14 cellular contexts compared by ENCODE assay signal in genomic region chr9:88530051-88530450, GRCh38. TPM values are rescaled to one million over a fixed set of nuclear protein-coding genes. Genes with fewer than 3 reads are reported as not detected.
DNase-seq lines count a peak whose midpoint lies in the region; ATAC-seq, FAIRE-seq and TF ChIP-seq lines count a peak whose summit lies in the region.
"Had no signal": no experiment of that assay in that cellular context is flagged by ENCODE, and none has a peak within 500 bp of the region (broad histone marks: within the 10 kb centered on the region; RNA-seq: fewer than 3 reads in every experiment).

No MANE protein-coding gene starts in this region.

- no peak overlapping the region for H3K27ac Mint-ChIP-seq in activated T-helper 2 cell treated with anti-CD3 and anti-CD28 coated beads, Interferon-gamma antibody, Interleukin-2, Interleukin-4, amounts not matched to agents 10 μg/mL and 5 μg/mL and 100 μg/mL, durations not matched to agents 14 hours and 24 hours and 36 hours
- H3K27ac Mint-ChIP-seq: activated naive CD4-positive, alpha-beta T cell treated with anti-CD3 and anti-CD28 coated beads for 36 hours had no signal

- intact Hi-C loops in activated T-helper 2 cell treated with anti-CD3 and anti-CD28 coated beads, Interferon-gamma antibody, Interleukin-2, Interleukin-4, amounts not matched to agents 10 μg/mL and 5 μg/mL and 100 μg/mL, durations not matched to agents 14 hours and 24 hours and 36 hours (cut with micrococcal nuclease): no loop called here

- H3K9me1 ChIP-seq in keratinocyte (ENCODE audit: control insufficient read depth, extremely low read depth, insufficient read depth, low read length): no peaks in the 10 kb centered on the region

- H3K9ac ChIP-seq in keratinocyte (ENCODE audit: control insufficient read depth, extremely low read depth, insufficient read depth, low read length): no peak overlapping the region

- peaks cover 11% of the 10 kb centered on the region for H3K4me1 ChIP-seq in keratinocyte (ENCODE audit: control insufficient read depth, extremely low read depth, insufficient read depth, low read length)

- no peak overlapping the region for H3K27ac ChIP-seq in keratinocyte (ENCODE audit: control insufficient read depth, insufficient read depth, low read length)

- no peak for TF ChIP-seq CTCF in keratinocyte (optimal IDR thresholded peaks at IDR 0.05 in 1 of 3, IDR thresholded peaks at IDR 0.05 in 1 of 3, conservative IDR thresholded peaks at IDR 0.05 in 1 of 3; ENCODE audit: extremely low read depth in 1 of 3, insufficient read depth in 2 of 3, low read length in 3 of 3)

- H3K27me3 Mint-ChIP-seq in activated T-helper 2 cell treated with anti-CD3 and anti-CD28 coated beads, Interferon-gamma antibody, Interleukin-2, Interleukin-4, amounts not matched to agents 10 μg/mL and 5 μg/mL and 100 μg/mL, durations not matched to agents 14 hours and 24 hours and 36 hours (ENCODE audit: low read depth): peaks cover 42% of the 10 kb centered on the region

- H3K4me1 Mint-ChIP-seq in activated T-helper 2 cell treated with anti-CD3 and anti-CD28 coated beads, Interferon-gamma antibody, Interleukin-2, Interleukin-4, amounts not matched to agents 10 μg/mL and 5 μg/mL and 100 μg/mL, durations not matched to agents 14 hours and 24 hours and 36 hours (ENCODE audit: low read depth): no peaks in the 10 kb centered on the region

- H3K4me2 ChIP-seq in keratinocyte (ENCODE audit: control insufficient read depth, extremely low read depth, insufficient read depth, low read depth, low read length): no peak overlapping the region

- H3K27me3 ChIP-seq in keratinocyte (ENCODE audit: control insufficient read depth, extremely low read depth, insufficient read depth, low read length): no peaks in the 10 kb centered on the region

- no peaks in the 10 kb centered on the region for H3K36me3 ChIP-seq in keratinocyte (ENCODE audit: control insufficient read depth in 2 of 2, extremely low read depth in 1 of 2, insufficient read depth in 2 of 2, low read length in 2 of 2)
- H3K36me3 ChIP-seq: HAP-1 had no signal

- no peaks in the 10 kb centered on the region for H3K79me2 ChIP-seq in keratinocyte (ENCODE audit: control insufficient read depth, insufficient read depth, low read length)

- H3K4me3 ChIP-seq in keratinocyte (ENCODE audit: control insufficient read depth in 2 of 3, extremely low read depth in 1 of 3, insufficient read depth in 2 of 3, low read depth in 1 of 3, low read length in 3 of 3): no peak overlapping the region
- H3K4me3 ChIP-seq: HAP-1 had no signal

- H3K36me3 Mint-ChIP-seq in activated T-helper 2 cell treated with anti-CD3 and anti-CD28 coated beads, Interferon-gamma antibody, Interleukin-2, Interleukin-4, amounts not matched to agents 10 μg/mL and 5 μg/mL and 100 μg/mL, durations not matched to agents 14 hours and 24 hours and 36 hours (ENCODE audit: low read depth): peaks cover 2% of the 10 kb centered on the region

- no peak for ATAC-seq in GM21737 (IDR thresholded peaks at IDR 0.05; ENCODE audit: unreplicated experiment)
- no peak for ATAC-seq in HG03432 (IDR thresholded peaks at IDR 0.05; ENCODE audit: unreplicated experiment)

- no peaks in the 10 kb centered on the region for H3K9me3 Mint-ChIP-seq in activated T-helper 2 cell treated with anti-CD3 and anti-CD28 coated beads, Interferon-gamma antibody, Interleukin-2, Interleukin-4, amounts not matched to agents 10 μg/mL and 5 μg/mL and 100 μg/mL, durations not matched to agents 14 hours and 24 hours and 36 hours
- H3K9me3 Mint-ChIP-seq: activated naive CD4-positive, alpha-beta T cell treated with anti-CD3 and anti-CD28 coated beads for 36 hours had no signal

- DNase-seq in A172 (ENCODE audit: low spot score): peak; percentile 96
- peak; percentile 72 for DNase-seq in HS-27A (ENCODE audit: low read depth)
- peak; percentile 75 for DNase-seq in astrocyte of the hippocampus (ENCODE audit: low read depth, low spot score)
- DNase-seq in keratinocyte (ENCODE audit: low read depth, low spot score): no peak
- DNase-seq in activated T-helper 2 cell treated with anti-CD3 and anti-CD28 coated beads, Interferon-gamma antibody, Interleukin-2, Interleukin-4, amounts not matched to agents 10 μg/mL and 5 μg/mL and 100 μg/mL, durations not matched to agents 14 hours and 24 hours and 36 hours (ENCODE audit: low spot score): no peak
- DNase-seq in islet precursor cell: no peak
- DNase-seq: activated CD4-positive, alpha-beta T cell treated with anti-CD3 and anti-CD28 coated beads, Interleukin-2, amount 50 U/mL, for 48 hours; activated naive CD4-positive, alpha-beta T cell treated with anti-CD3 and anti-CD28 coated beads for 36 hours; NCI-H774; stimulated activated CD4-positive, alpha-beta T cell treated with anti-CD3 and anti-CD28 coated beads, Interleukin-12 subunit alpha, Interleukin-12 subunit beta, amount 100 ng/mL, for 4 hours; stimulated activated CD8-positive, alpha-beta memory T cell treated with anti-CD3 and anti-CD28 coated beads, Interleukin-4, amount 100 ng/mL, for 48 hours had no signal

- no peak overlapping the region for H3K4me3 Mint-ChIP-seq in activated T-helper 2 cell treated with anti-CD3 and anti-CD28 coated beads, Interferon-gamma antibody, Interleukin-2, Interleukin-4, amounts not matched to agents 10 μg/mL and 5 μg/mL and 100 μg/mL, durations not matched to agents 14 hours and 24 hours and 36 hours (ENCODE audit: low read depth)
- H3K4me3 Mint-ChIP-seq: activated naive CD4-positive, alpha-beta T cell treated with anti-CD3 and anti-CD28 coated beads for 36 hours had no signal

- no peak overlapping the region for H2AFZ ChIP-seq in keratinocyte (ENCODE audit: control insufficient read depth, low read length)

- no peaks in the 10 kb centered on the region for H3K9me3 ChIP-seq in keratinocyte (ENCODE audit: control insufficient read depth, low read depth, low read length)
- H3K9me3 ChIP-seq: HAP-1 had no signal

- FAIRE-seq in keratinocyte (lab: Jason Lieb, UNC): peak; percentile 41

- no peaks in the 10 kb centered on the region for H4K20me1 ChIP-seq in keratinocyte (ENCODE audit: control insufficient read depth, extremely low read depth, insufficient read depth, low read length)

- dilution Hi-C loops in keratinocyte (cut with MboI; ENCODE audit: extremely low pct_ligation_motif_present, low sequenced_read_pairs): no loop called here

RNA-seq across cellular contexts. Expression of gene NXNL2, which starts 4.9 kb away (rescaled TPM):
- 0.43 and 1.2 TPM in 2 replicates for total RNA-seq in A172 (2014; rRNA removed; shearing (Covaris generic))
- polyA plus RNA-seq in keratinocyte: 0.17 to 0.33 TPM (median 0.26 TPM) in 3 replicates
- not detected for polyA plus RNA-seq in keratinocyte (2011; ENCODE audit: low read depth)
- 0.23 and 0.48 TPM in 2 replicates for polyA plus RNA-seq in keratinocyte (2011; cell fraction: cytosol; rRNA removed)
- polyA plus RNA-seq in keratinocyte (2011; cell fraction: nucleus; rRNA removed): 0.60 and 0.80 TPM in 2 replicates
- polyA plus RNA-seq in keratinocyte (2012; ENCODE audit: low replicate concordance): 0.18 TPM in 1 of 2 replicates, not detected in the other
- not detected in 3 replicates for polyA minus RNA-seq in keratinocyte
- not detected for polyA minus RNA-seq in keratinocyte (2011; cell fraction: cytosol; rRNA and poly(A)+ RNA removed)
- polyA minus RNA-seq in keratinocyte (2011; cell fraction: nucleus; rRNA and poly(A)+ RNA removed): not detected in 2 replicates
- not detected in 2 replicates for total RNA-seq in activated T-helper 2 cell treated with anti-CD3 and anti-CD28 coated beads, Interferon-gamma antibody, Interleukin-2, Interleukin-4, amounts not matched to agents 10 μg/mL and 5 μg/mL and 100 μg/mL, durations not matched to agents 14 hours and 24 hours and 36 hours
- total RNA-seq: activated naive CD4-positive, alpha-beta T cell treated with anti-CD3 and anti-CD28 coated beads for 36 hours had no signal

Comparison
In these comparisons a context has a peak if more than half of its experiments do, and no peak if none do; other contexts are left out.
1. DNase-seq: peak in A172 (single experiment), HS-27A (single experiment) and astrocyte of the hippocampus (single experiment); none in keratinocyte (single experiment), activated T-helper 2 cell treated with anti-CD3 and anti-CD28 coated beads, Interferon-gamma antibody, Interleukin-2, Interleukin-4, amounts not matched to agents 10 μg/mL and 5 μg/mL and 100 μg/mL, durations not matched to agents 14 hours and 24 hours and 36 hours (single experiment) and islet precursor cell (single experiment).